In genomic region chr11:45423036-45423435, GRCh38 we compare ENCODE assay signal across 18 cellular contexts.
"Had no signal": no experiment of that assay in that cellular context is flagged by ENCODE, and none has a peak within 500 bp of the region (broad histone marks: within the 10 kb centered on the region; RNA-seq: fewer than 3 reads in every experiment).

No MANE protein-coding gene starts in this region.

- H3K4me1 Mint-ChIP-seq: activated CD4-positive, alpha-beta memory T cell treated with anti-CD3 and anti-CD28 coated beads, Interleukin-2, amount 10 ng/mL, durations not matched to agents 7 days and 5 days; activated CD4-positive, alpha-beta T cell treated with anti-CD3 and anti-CD28 coated beads, Interleukin-2, amount 10 ng/mL, durations not matched to agents 24 days and 14 days; activated naive CD8-positive, alpha-beta T cell treated with anti-CD3 and anti-CD28 coated beads, Interleukin-2, amount 50 U/mL, for 24 hours had no signal

- H3K9me3 Mint-ChIP-seq: activated CD4-positive, alpha-beta memory T cell treated with anti-CD3 and anti-CD28 coated beads, Interleukin-2, amount 10 ng/mL, durations not matched to agents 7 days and 5 days; activated CD4-positive, alpha-beta T cell treated with anti-CD3 and anti-CD28 coated beads, Interleukin-2, amount 10 ng/mL, durations not matched to agents 24 days and 14 days; activated naive CD4-positive, alpha-beta T cell treated with anti-CD3 and anti-CD28 coated beads for 36 hours; activated naive CD8-positive, alpha-beta T cell treated with anti-CD3 and anti-CD28 coated beads, Interleukin-2, amount 50 U/mL, for 24 hours had no signal

- H3K4me3 Mint-ChIP-seq: activated CD4-positive, alpha-beta memory T cell treated with anti-CD3 and anti-CD28 coated beads, Interleukin-2, amount 10 ng/mL, durations not matched to agents 7 days and 5 days; activated CD4-positive, alpha-beta T cell treated with anti-CD3 and anti-CD28 coated beads, Interleukin-2, amount 10 ng/mL, durations not matched to agents 24 days and 14 days; activated naive CD4-positive, alpha-beta T cell treated with anti-CD3 and anti-CD28 coated beads for 36 hours; activated naive CD8-positive, alpha-beta T cell treated with anti-CD3 and anti-CD28 coated beads, Interleukin-2, amount 50 U/mL, for 24 hours; activated T-cell treated with anti-CD3 and anti-CD28 coated beads, Interleukin-2, amount 50 U/mL, for 72 hours; nephron had no signal

- H3K27ac Mint-ChIP-seq: activated CD4-positive, alpha-beta memory T cell treated with anti-CD3 and anti-CD28 coated beads, Interleukin-2, amount 10 ng/mL, durations not matched to agents 7 days and 5 days; activated CD4-positive, alpha-beta T cell treated with anti-CD3 and anti-CD28 coated beads, Interleukin-2, amount 10 ng/mL, durations not matched to agents 24 days and 14 days; activated naive CD4-positive, alpha-beta T cell treated with anti-CD3 and anti-CD28 coated beads for 36 hours; activated naive CD8-positive, alpha-beta T cell treated with anti-CD3 and anti-CD28 coated beads, Interleukin-2, amount 50 U/mL, for 24 hours; activated T-cell treated with anti-CD3 and anti-CD28 coated beads, Interleukin-2, amount 50 U/mL, for 72 hours; nephron had no signal

- ATAC-seq: activated CD4-positive, CD25-positive, alpha-beta regulatory T cell treated with anti-CD3 and anti-CD28 coated beads, Interleukin-2, amount 50 U/mL, for 24 hours; activated naive CD8-positive, alpha-beta T cell treated with anti-CD3 and anti-CD28 coated beads, Interleukin-2, amount 50 U/mL, for 24 hours; activated T-cell treated with anti-CD3 and anti-CD28 coated beads, Interleukin-2, amount 50 U/mL, for 72 hours; body of pancreas; foreskin keratinocyte; pancreas; right cardiac atrium had no signal

- DNase-seq: activated CD4-positive, alpha-beta memory T cell treated with anti-CD3 and anti-CD28 coated beads, Interleukin-2, amount 10 ng/mL, durations not matched to agents 7 days and 5 days; activated CD4-positive, alpha-beta T cell treated with anti-CD3 and anti-CD28 coated beads, Interleukin-2, amount 10 ng/mL, durations not matched to agents 24 days and 14 days; activated effector memory CD4-positive, alpha-beta T cell treated with Interleukin-2 at 50 U/mL for 16 hours; activated naive CD4-positive, alpha-beta T cell treated with anti-CD3 and anti-CD28 coated beads for 36 hours; activated naive CD8-positive, alpha-beta T cell treated with anti-CD3 and anti-CD28 coated beads, Interleukin-2, amount 50 U/mL, for 24 hours; activated T-cell treated with anti-CD3 and anti-CD28 coated beads, Interleukin-2, amount 50 U/mL, for 72 hours; body of pancreas; central memory CD4-positive, alpha-beta T cell; effector memory CD4-positive, alpha-beta T cell; foreskin keratinocyte; glutamatergic neuron; left ventricle myocardium superior; pancreas; right cardiac atrium; stimulated activated CD4-positive, alpha-beta T cell treated with anti-CD3 and anti-CD28 coated beads, Interleukin-1b, Interleukin-23, amount 100 ng/mL, for 48 hours; upper lobe of left lung had no signal
